17 cellular contexts compared by ENCODE assay signal in the genomic region with DNA sequence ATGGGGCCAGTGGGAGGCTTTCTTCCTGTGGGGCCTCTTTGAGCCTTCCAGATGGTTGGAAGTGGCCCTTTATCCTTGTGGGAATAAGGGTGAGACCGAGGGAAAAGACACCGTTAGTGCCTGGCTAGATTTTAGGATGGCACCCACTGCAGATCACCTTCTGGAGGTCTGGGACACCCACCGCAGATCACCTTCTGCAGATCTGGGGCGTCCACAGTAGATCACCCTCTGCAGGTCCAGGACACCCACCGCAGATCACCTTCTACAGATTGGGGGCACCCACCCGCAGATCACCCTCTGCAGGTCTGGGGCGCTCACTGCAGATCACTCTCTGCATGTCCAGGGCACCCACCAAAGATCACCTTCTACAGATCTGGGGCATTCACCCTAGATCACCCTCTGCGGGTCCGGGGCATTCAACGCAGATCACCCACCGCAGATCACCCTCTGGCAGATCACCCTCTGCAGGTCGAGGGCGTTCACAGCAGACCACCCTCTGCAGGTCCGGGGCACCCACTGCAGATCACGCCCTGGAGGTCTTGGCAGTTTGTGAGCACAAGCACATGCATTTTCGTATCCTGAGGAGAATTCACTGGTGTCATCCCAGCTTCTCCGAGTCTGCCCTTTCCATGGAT.
A peak's percentile ranks its signal among the peaks of the same experiment; 100 is the strongest.
DNase-seq lines count a peak whose midpoint lies in the region; ATAC-seq and TF ChIP-seq lines count a peak whose summit lies in the region.
"Had no signal": no experiment of that assay in that cellular context is flagged by ENCODE, and none has a peak within 500 bp of the region (broad histone marks: within the 10 kb centered on the region; RNA-seq: fewer than 3 reads in every experiment).

No MANE protein-coding gene starts in this region.

- no peaks in the 10 kb centered on the region for H3K36me3 ChIP-seq in suprapubic skin
- H3K36me3 ChIP-seq: HAP-1 had no signal

- intact Hi-C loops in activated CD4-positive, alpha-beta T cell treated with anti-CD3 and anti-CD28 coated beads, Interleukin-2, amount 10 ng/mL, durations not matched to agents 24 days and 14 days (cut with micrococcal nuclease): no loop called here

- H3K27ac ChIP-seq in suprapubic skin: no peak overlapping the region
- H3K27ac ChIP-seq: 22Rv1, A549, C4-2B, GM23248 had no signal

- H3K36me3 Mint-ChIP-seq in activated CD4-positive, alpha-beta T cell treated with anti-CD3 and anti-CD28 coated beads, Interleukin-2, amount 10 ng/mL, durations not matched to agents 24 days and 14 days (ENCODE audit: low read depth): no peaks in the 10 kb centered on the region

- WGBS in suprapubic skin: 94% methylated on average over 15 of the region's 17 CpGs

- no peaks in the 10 kb centered on the region for H3K4me1 ChIP-seq in suprapubic skin
- H3K4me1 ChIP-seq: A549, Caco-2, HAP-1 had no signal

- no peak for TF ChIP-seq EP300 in suprapubic skin (IDR thresholded peaks at IDR 0.05)

- H3K9me3 ChIP-seq in suprapubic skin: no peaks in the 10 kb centered on the region
- H3K9me3 ChIP-seq: Caco-2, HAP-1 had no signal

- ATAC-seq in HG02870 (IDR thresholded peaks at IDR 0.05; ENCODE audit: unreplicated experiment): no peak
- ATAC-seq in HG03097 (IDR thresholded peaks at IDR 0.05; ENCODE audit: low FRiP score, unreplicated experiment): no peak
- ATAC-seq: A549, HepG2 had no signal

- no peak overlapping the region for H3K4me3 Mint-ChIP-seq in activated CD4-positive, alpha-beta T cell treated with anti-CD3 and anti-CD28 coated beads, Interleukin-2, amount 10 ng/mL, durations not matched to agents 24 days and 14 days
- H3K4me3 Mint-ChIP-seq: CD4-positive, alpha-beta T cell had no signal

- peak; percentile 34 for DNase-seq in activated CD4-positive, alpha-beta T cell treated with anti-CD3 and anti-CD28 coated beads, Interleukin-2, amount 10 ng/mL, durations not matched to agents 24 days and 14 days
- no peak for DNase-seq in activated CD4-positive, alpha-beta T cell treated with anti-CD3 and anti-CD28 coated beads for 1 hour
- DNase-seq in islet precursor cell (peak; percentile 26), suprapubic skin (ENCODE audit: low spot score in 2 of 2) (peak; percentile 57 to 61), foreskin fibroblast (no peak)
- DNase-seq: AML-193; Caco-2; CD4-positive, alpha-beta T cell; GM23248 had no signal

- H3K9me3 Mint-ChIP-seq in activated CD4-positive, alpha-beta T cell treated with anti-CD3 and anti-CD28 coated beads, Interleukin-2, amount 10 ng/mL, durations not matched to agents 24 days and 14 days: no peaks in the 10 kb centered on the region
- H3K9me3 Mint-ChIP-seq: CD4-positive, alpha-beta T cell had no signal

- no peak for TF ChIP-seq POLR2A in suprapubic skin (IDR thresholded peaks at IDR 0.05)

- no peak overlapping the region for H3K27ac Mint-ChIP-seq in activated CD4-positive, alpha-beta T cell treated with anti-CD3 and anti-CD28 coated beads, Interleukin-2, amount 10 ng/mL, durations not matched to agents 24 days and 14 days
- H3K27ac Mint-ChIP-seq: CD4-positive, alpha-beta T cell had no signal

- H3K4me3 ChIP-seq in suprapubic skin (no peak overlapping the region), foreskin fibroblast (ENCODE audit: low read depth in 1 of 2, low read length in 2 of 2) (no peak overlapping the region)
- H3K4me3 ChIP-seq: A549, GM23248, HAP-1 had no signal

- TF ChIP-seq CTCF in suprapubic skin (IDR thresholded peaks at IDR 0.05) (no peak), foreskin fibroblast (IDR thresholded peaks at IDR 0.05; ENCODE audit: low read depth, low read length) (no peak)

- H3K4me1 Mint-ChIP-seq in activated CD4-positive, alpha-beta T cell treated with anti-CD3 and anti-CD28 coated beads, Interleukin-2, amount 10 ng/mL, durations not matched to agents 24 days and 14 days: no peaks in the 10 kb centered on the region
- H3K4me1 Mint-ChIP-seq: IgD-negative memory B cell had no signal

- no peaks in the 10 kb centered on the region for H3K27me3 Mint-ChIP-seq in activated CD4-positive, alpha-beta T cell treated with anti-CD3 and anti-CD28 coated beads, Interleukin-2, amount 10 ng/mL, durations not matched to agents 24 days and 14 days
- H3K27me3 Mint-ChIP-seq: IgD-negative memory B cell had no signal

- peaks cover 9% of the 10 kb centered on the region for H3K27me3 ChIP-seq in suprapubic skin

Comparison
In these comparisons a context has a peak if more than half of its experiments do, and no peak if none do; other contexts are left out.
1. DNase-seq: peak in activated CD4-positive, alpha-beta T cell treated with anti-CD3 and anti-CD28 coated beads, Interleukin-2, amount 10 ng/mL, durations not matched to agents 24 days and 14 days (single experiment), islet precursor cell (single experiment) and suprapubic skin (2 of 2); none in activated CD4-positive, alpha-beta T cell treated with anti-CD3 and anti-CD28 coated beads for 1 hour (single experiment) and foreskin fibroblast (0 of 2).